In genomic region chr1:64046243-64046642, GRCh38 we compare ENCODE assay signal across 33 cellular contexts.
DNase-seq lines count a peak whose midpoint lies in the region; ATAC-seq and TF ChIP-seq lines count a peak whose summit lies in the region.
"Had no signal": no experiment of that assay in that cellular context is flagged by ENCODE, and none has a peak within 500 bp of the region (broad histone marks: within the 10 kb centered on the region; RNA-seq: fewer than 3 reads in every experiment).

No MANE protein-coding gene starts in this region.

- H2BK5ac ChIP-seq in H9 (ENCODE audit: insufficient read length, low read length): no peak overlapping the region
- no peak overlapping the region for H2BK5ac ChIP-seq in mesenchymal stem cell (ENCODE audit: low read depth, low read length, poor library complexity, severe bottlenecking)

- no peak overlapping the region for H2BK12ac ChIP-seq in H9 (ENCODE audit: insufficient read length, low read depth, low read length)
- no peak overlapping the region for H2BK12ac ChIP-seq in mesenchymal stem cell (ENCODE audit: low read length in 2 of 2)

- no peak overlapping the region for H3K9ac ChIP-seq in H9 (ENCODE audit: extremely low read depth, insufficient read length, low read length)
- no peak overlapping the region for H3K9ac ChIP-seq in mesenchymal stem cell (ENCODE audit: low read length)

- DNase-seq in DMS153 (lab: John Stamatoyannopoulos, UW) (peak; percentile 57), H9 (no peak), WTC11 (ENCODE audit: low spot score) (no peak), mesenchymal stem cell (no peak), GM13976 (ENCODE audit: low spot score) (no peak), left lobe of liver (ENCODE audit: low spot score) (no peak), Right ventricle myocardium inferior (ENCODE audit: missing footprints) (no peak)
- DNase-seq: activated CD4-positive, alpha-beta T cell treated with anti-CD3 and anti-CD28 coated beads for 48 hours; activated naive CD4-positive, alpha-beta T cell treated with anti-CD3 and anti-CD28 coated beads, Interleukin-2, amount 10 ng/mL, durations not matched to agents 7 days and 5 days; adrenal gland; AML-193; body of pancreas; Calu3; CD4-positive, CD25-positive, alpha-beta regulatory T cell; cerebellar nuclear complex; esophagus squamous epithelium; foreskin keratinocyte; heart left ventricle; mammary epithelial cell; MV-4-11; NCI-H146; NCI-H526 treated with DMSO at 0.1 percent for 48 hours; substantia nigra; T1000; upper lobe of right lung had no signal

- no peak overlapping the region for H4K8ac ChIP-seq in H9 (replicated peaks; ENCODE audit: insufficient read length, low read depth, low read length)
- H4K8ac ChIP-seq in mesenchymal stem cell (ENCODE audit: low read length): no peak overlapping the region

- no peak overlapping the region for H4K5ac ChIP-seq in H9 (ENCODE audit: insufficient read length, low read depth, low read length)

- TF ChIP-seq CTCF in H9 (conservative IDR thresholded peaks at IDR 0.05): no peak
- no peak for TF ChIP-seq CTCF in WTC11 (IDR thresholded peaks at IDR 0.05)
- no peak for TF ChIP-seq CTCF in GM13976 (IDR thresholded peaks at IDR 0.05; ENCODE audit: borderline replicate concordance, control extremely low read depth, extremely low read depth, insufficient read depth, missing control alignments)

- H3K27ac ChIP-seq in H9 (ENCODE audit: insufficient read length, low read depth, low read length): no peak overlapping the region
- H3K27ac ChIP-seq in mesenchymal stem cell (ENCODE audit: low read length, poor library complexity, severe bottlenecking): no peak overlapping the region
- H3K27ac ChIP-seq: A549, adrenal gland, body of pancreas, esophagus squamous epithelium, foreskin keratinocyte, upper lobe of right lung, VCaP had no signal

- H3K23ac ChIP-seq in H9 (ENCODE audit: insufficient read length, low read depth, low read length) (no peak overlapping the region), mesenchymal stem cell (ENCODE audit: low read length in 2 of 2) (no peak overlapping the region)

- POLR2A ChIA-PET in WTC11 (lab: Charles Lee): no interaction called here

- no peak overlapping the region for H2BK15ac ChIP-seq in H9 (ENCODE audit: low read depth, low read length)
- no peak overlapping the region for H2BK15ac ChIP-seq in mesenchymal stem cell (ENCODE audit: low read depth, poor library complexity, severe bottlenecking)

- no peak overlapping the region for H3K14ac ChIP-seq in H9 (ENCODE audit: insufficient read depth, low read length)
- H3K14ac ChIP-seq in mesenchymal stem cell (ENCODE audit: low read length in 2 of 2): no peak overlapping the region

- H3K27me3 ChIP-seq in H9 (ENCODE audit: insufficient read depth, low read length): no peaks in the 10 kb centered on the region
- no peaks in the 10 kb centered on the region for H3K27me3 ChIP-seq in mesenchymal stem cell (ENCODE audit: control insufficient read depth in 1 of 2, insufficient read depth in 1 of 2, low read length in 2 of 2)
- H3K27me3 ChIP-seq: adrenal gland, body of pancreas, esophagus squamous epithelium, foreskin keratinocyte, heart left ventricle, upper lobe of right lung had no signal

- peaks cover 3% of the 10 kb centered on the region; the same call in 1 of the 2 replicates for H3K79me2 ChIP-seq in H9 (ENCODE audit: insufficient read depth, low read length)

- peaks cover 11 to 17% (median 13%) of the 10 kb centered on the region in 3 experiments; a peak in 5 of 7 replicates for H3K36me3 Mint-ChIP-seq in H9 (ENCODE audit: insufficient read depth in 1 of 3, low read depth in 3 of 3)
- H3K36me3 Mint-ChIP-seq in WTC11: peaks cover 9% of the 10 kb centered on the region
- H3K36me3 Mint-ChIP-seq: activated naive CD4-positive, alpha-beta T cell treated with anti-CD3 and anti-CD28 coated beads, Interleukin-2, amount 10 ng/mL, durations not matched to agents 7 days and 5 days; CD4-positive, CD25-positive, alpha-beta regulatory T cell; IgD-negative memory B cell; stimulated activated memory B cell treated with anti-CD40 and anti-IgM and Interleukin-4, amounts not matched to agents 10 μg/mL and 1 μg/mL and 100 μg/mL, for 72 hours had no signal

- ATAC-seq in WTC11 (peak; percentile 67), SK-N-SH treated with all-trans-retinoic acid at 6 μM for 48 hours (no peak), left lobe of liver (no peak), Right ventricle myocardium inferior (no peak)
- ATAC-seq: A549; activated T-helper 17 cell treated with anti-CD3 and anti-CD28 coated beads, Interleukin-2, amount 50 U/mL, for 72 hours; body of pancreas; foreskin keratinocyte; heart left ventricle; stimulated activated memory B cell treated with anti-CD40 and anti-IgM and Interleukin-4, amounts not matched to agents 10 μg/mL and 1 μg/mL and 100 μg/mL, for 72 hours; upper lobe of right lung had no signal

- H3K4me3 Mint-ChIP-seq in H9 (peak overlapping the region in 1 of 2 experiments; percentile 11; a peak in 1 of 5 replicates), WTC11 (no peak overlapping the region)
- H3K4me3 Mint-ChIP-seq: activated naive CD4-positive, alpha-beta T cell treated with anti-CD3 and anti-CD28 coated beads, Interleukin-2, amount 10 ng/mL, durations not matched to agents 7 days and 5 days; activated T-helper 17 cell treated with anti-CD3 and anti-CD28 coated beads, Interleukin-2, amount 50 U/mL, for 72 hours; CD4-positive, CD25-positive, alpha-beta regulatory T cell; IgD-negative memory B cell; nephron; stimulated activated memory B cell treated with anti-CD40 and anti-IgM and Interleukin-4, amounts not matched to agents 10 μg/mL and 1 μg/mL and 100 μg/mL, for 72 hours had no signal

- no peak overlapping the region for H3T11ph ChIP-seq in H9 (ENCODE audit: low read length)

- intact Hi-C loops in Right ventricle myocardium inferior (cut with DNase I): loop anchor here (10.0 kb wide), 2 partner anchors 89 to 351 kb away; no protein-coding TSS in a partner anchor

- H3K56ac ChIP-seq in H9 (ENCODE audit: insufficient read length, low read depth, low read length): no peak overlapping the region

- H2BK20ac ChIP-seq in H9 (ENCODE audit: low read depth, low read length, poor library complexity, severe bottlenecking): no peak overlapping the region

- peaks cover 6 to 7% of the 10 kb centered on the region in 2 experiments for H3K36me3 ChIP-seq in mesenchymal stem cell (ENCODE audit: control insufficient read depth in 1 of 2, insufficient read depth in 2 of 2, low read depth in 1 of 2, low read length in 2 of 2)
- H3K36me3 ChIP-seq: adrenal gland, HAP-1, heart left ventricle, upper lobe of right lung had no signal

- H3K9me3 ChIP-seq in H9 (ENCODE audit: control insufficient read depth, low read depth, low read length) (no peaks in the 10 kb centered on the region), mesenchymal stem cell (ENCODE audit: control insufficient read depth, low read length) (no peaks in the 10 kb centered on the region)
- H3K9me3 ChIP-seq: A549, adrenal gland, body of pancreas, esophagus squamous epithelium, HAP-1, heart left ventricle, upper lobe of right lung had no signal

- no peaks in the 10 kb centered on the region for H3K23me2 ChIP-seq in H9 (ENCODE audit: insufficient read length, low read depth, low read length, poor library complexity, severe bottlenecking)

- no peak overlapping the region for H3K4me3 ChIP-seq in mesenchymal stem cell (ENCODE audit: insufficient read depth in 1 of 2, low read depth in 1 of 2, low read length in 2 of 2)
- H3K4me3 ChIP-seq: A549, adrenal gland, body of pancreas, esophagus squamous epithelium, HAP-1, heart left ventricle, upper lobe of right lung had no signal

- H3K18ac ChIP-seq in H9 (ENCODE audit: insufficient read length, low read depth, low read length) (peak overlapping the region; percentile 49), mesenchymal stem cell (ENCODE audit: low read depth in 1 of 2, low read length in 2 of 2) (peak overlapping the region in 1 of 2 experiments; percentile 18)

- no peak overlapping the region for H3K4me2 ChIP-seq in H9 (ENCODE audit: insufficient read depth, insufficient read length, low read length)
- H3K4me2 ChIP-seq in mesenchymal stem cell (ENCODE audit: low read length, poor library complexity, severe bottlenecking): no peak overlapping the region
- H3K4me2 ChIP-seq: A549 had no signal

- no CpG with 5 or more reads among the region's 2 CpGs for WGBS in H9 (ENCODE audit: extremely low coverage, insufficient read length, low lambda C conversion rate)
- WGBS in mesenchymal stem cell: 94% methylated on average over 2 of the region's 2 CpGs

- H3K4ac ChIP-seq in H9 (ENCODE audit: low read depth, low read length): no peak overlapping the region
- no peak overlapping the region for H3K4ac ChIP-seq in mesenchymal stem cell (ENCODE audit: low read depth in 1 of 2, low read length in 2 of 2)

- H3K4me1 ChIP-seq in H9 (ENCODE audit: insufficient read depth, low read length): peaks cover 10% of the 10 kb centered on the region
- peaks cover 7% of the 10 kb centered on the region for H3K4me1 ChIP-seq in mesenchymal stem cell (ENCODE audit: control insufficient read depth, insufficient read depth, low read depth, low read length)
- H3K4me1 ChIP-seq: adrenal gland, HAP-1 had no signal

- H3K4me1 Mint-ChIP-seq in H9 (peaks cover 24 to 40% of the 10 kb centered on the region in 2 experiments), WTC11 (peaks cover 33% of the 10 kb centered on the region)
- H3K4me1 Mint-ChIP-seq: activated naive CD4-positive, alpha-beta T cell treated with anti-CD3 and anti-CD28 coated beads, Interleukin-2, amount 10 ng/mL, durations not matched to agents 7 days and 5 days; activated T-helper 17 cell treated with anti-CD3 and anti-CD28 coated beads, Interleukin-2, amount 50 U/mL, for 72 hours; CD4-positive, CD25-positive, alpha-beta regulatory T cell; IgD-negative memory B cell; stimulated activated memory B cell treated with anti-CD40 and anti-IgM and Interleukin-4, amounts not matched to agents 10 μg/mL and 1 μg/mL and 100 μg/mL, for 72 hours had no signal

- H3K9me3 Mint-ChIP-seq in H9 (no peaks in the 10 kb centered on the region), WTC11 (no peaks in the 10 kb centered on the region)
- H3K9me3 Mint-ChIP-seq: activated naive CD4-positive, alpha-beta T cell treated with anti-CD3 and anti-CD28 coated beads, Interleukin-2, amount 10 ng/mL, durations not matched to agents 7 days and 5 days; activated T-helper 17 cell treated with anti-CD3 and anti-CD28 coated beads, Interleukin-2, amount 50 U/mL, for 72 hours; CD4-positive, CD25-positive, alpha-beta regulatory T cell; nephron; stimulated activated memory B cell treated with anti-CD40 and anti-IgM and Interleukin-4, amounts not matched to agents 10 μg/mL and 1 μg/mL and 100 μg/mL, for 72 hours had no signal

- H3K79me1 ChIP-seq in H9 (ENCODE audit: insufficient read depth, low read depth, low read length, poor library complexity, severe bottlenecking) (no peaks in the 10 kb centered on the region), mesenchymal stem cell (replicated peaks; ENCODE audit: low read length, poor library complexity, severe bottlenecking) (peaks cover 2% of the 10 kb centered on the region)

- H2BK120ac ChIP-seq in H9 (ENCODE audit: low read depth, low read length, poor library complexity, severe bottlenecking) (no peak overlapping the region), mesenchymal stem cell (ENCODE audit: low read depth, low read length) (no peak overlapping the region)

- H3K27ac Mint-ChIP-seq in H9 (peak overlapping the region; percentile 42 to 76 (median 69); a peak in 5 of 7 replicates), WTC11 (peak overlapping the region; percentile 42)
- H3K27ac Mint-ChIP-seq: activated naive CD4-positive, alpha-beta T cell treated with anti-CD3 and anti-CD28 coated beads, Interleukin-2, amount 10 ng/mL, durations not matched to agents 7 days and 5 days; activated T-helper 17 cell treated with anti-CD3 and anti-CD28 coated beads, Interleukin-2, amount 50 U/mL, for 72 hours; CD4-positive, CD25-positive, alpha-beta regulatory T cell; IgD-negative memory B cell; nephron; stimulated activated memory B cell treated with anti-CD40 and anti-IgM and Interleukin-4, amounts not matched to agents 10 μg/mL and 1 μg/mL and 100 μg/mL, for 72 hours had no signal

- in situ Hi-C loops in GM13976 (cut with MboI; ENCODE audit: low sequenced_read_pairs, unreplicated experiment): no loop called here

- H3K27me3 Mint-ChIP-seq in H9 (ENCODE audit: low read depth): no peaks in the 10 kb centered on the region
- H3K27me3 Mint-ChIP-seq in WTC11 (ENCODE audit: low read depth): no peaks in the 10 kb centered on the region
- H3K27me3 Mint-ChIP-seq: CD4-positive, CD25-positive, alpha-beta regulatory T cell had no signal

- no peak overlapping the region for H2AFZ ChIP-seq in H9 (ENCODE audit: low read length)
- H2AFZ ChIP-seq in mesenchymal stem cell (ENCODE audit: low read depth, low read length): no peak overlapping the region

- no peaks in the 10 kb centered on the region for H4K20me1 ChIP-seq in H9 (ENCODE audit: control insufficient read depth, insufficient read depth, insufficient read length)

- H2AK5ac ChIP-seq in H9 (ENCODE audit: insufficient read length, low read length) (no peak overlapping the region), mesenchymal stem cell (ENCODE audit: low read length, severe bottlenecking) (peak overlapping the region; percentile 30)

- CTCF ChIA-PET in WTC11 (lab: Charles Lee): no interaction called here

- no peak overlapping the region for H4K91ac ChIP-seq in H9 (ENCODE audit: insufficient read length, low read depth, low read length)
- no peak overlapping the region for H4K91ac ChIP-seq in mesenchymal stem cell (ENCODE audit: low read length)
